15 cellular contexts compared by ENCODE assay signal in the genomic region with DNA sequence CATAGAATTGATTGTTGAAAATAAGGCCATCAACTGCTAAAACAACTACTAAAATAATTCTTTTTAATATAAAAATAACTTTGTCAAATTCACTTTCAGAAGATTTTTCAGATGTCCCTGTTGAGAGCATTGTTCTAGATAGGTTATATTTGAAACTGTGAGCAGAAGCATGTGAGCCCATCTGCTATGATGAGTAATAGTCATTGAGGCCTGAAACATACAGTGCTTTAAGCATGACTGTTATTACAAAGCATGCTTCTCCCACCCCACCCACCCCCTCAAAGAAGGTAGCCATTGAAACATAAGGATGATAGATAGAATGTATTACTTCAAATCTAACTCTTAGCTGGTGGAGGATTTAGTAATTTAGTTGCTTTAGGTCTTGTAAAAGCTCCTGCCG.
DNase-seq lines count a peak whose midpoint lies in the region; ATAC-seq and TF ChIP-seq lines count a peak whose summit lies in the region.
"Had no signal": no experiment of that assay in that cellular context is flagged by ENCODE, and none has a peak within 500 bp of the region (broad histone marks: within the 10 kb centered on the region; RNA-seq: fewer than 3 reads in every experiment).

No MANE protein-coding gene starts in this region.

- TF ChIP-seq POLR2A in transverse colon (IDR thresholded peaks at IDR 0.05): no peak

- no peak overlapping the region for H3K9ac ChIP-seq in adipocyte (ENCODE audit: low read length)

- in situ Hi-C loops in transverse colon (cut with MboI; ENCODE audit: low pct_ligation_motif_present in 1 of 4, low pct_unique_long_range_greater_than_20kb in 1 of 4, low sequenced_read_pairs in 3 of 4): no loop called here

- no peak for TF ChIP-seq EP300 in transverse colon (IDR thresholded peaks at IDR 0.05; ENCODE audit: low read depth)

- ATAC-seq in GM19023 (IDR thresholded peaks at IDR 0.05; ENCODE audit: unreplicated experiment): no peak
- ATAC-seq: left ventricle myocardium superior had no signal

- H3K27ac ChIP-seq in AG04450 (ENCODE audit: low read depth, low read length): peak overlapping the region; percentile 68
- no peak overlapping the region for H3K27ac ChIP-seq in transverse colon
- H3K27ac ChIP-seq: hepatocyte, VCaP had no signal

- WGBS in transverse colon (ENCODE audit: low coverage in 1 of 2), 2 donors: 78 to 86% methylated on average over 1 of the region's 1 CpG

- H3K4me3 ChIP-seq in AG04450 (ENCODE audit: low read depth, low read length): no peak overlapping the region
- H3K4me3 ChIP-seq in adipocyte (ENCODE audit: low read length): no peak overlapping the region
- H3K4me3 ChIP-seq in transverse colon: no peak overlapping the region
- H3K4me3 ChIP-seq: hepatocyte had no signal

- H3K9me3 ChIP-seq in AG04450 (ENCODE audit: control insufficient read depth, insufficient read depth, low read length) (no peaks in the 10 kb centered on the region), adipocyte (ENCODE audit: control insufficient read depth, low read length) (no peaks in the 10 kb centered on the region), transverse colon (no peaks in the 10 kb centered on the region)

- TF ChIP-seq CTCF in AG04450 (IDR thresholded peaks at IDR 0.05; ENCODE audit: low read depth, low read length) (no peak), transverse colon (IDR thresholded peaks at IDR 0.05) (no peak)

- DNase-seq in AG04450 (ENCODE audit: low read depth, low spot score) (peak; percentile 20), EL (peak; percentile 36), adipocyte (ENCODE audit: low read depth) (peak; percentile 71), glomerular visceral epithelial cell (ENCODE audit: extremely low spot score) (peak; percentile 37), transverse colon (no peak), NCI-H2227 (lab: John Stamatoyannopoulos, UW; ENCODE audit: unreplicated experiment) (no peak)
- DNase-seq in effector CD4-positive, alpha-beta T cell: no peak
- DNase-seq: activated CD8-positive, alpha-beta memory T cell treated with anti-CD3 and anti-CD28 coated beads, Interleukin-2, amount 50 U/mL, for 4 hours; left ventricle myocardium superior; NCI-H2029; NCI-H774; SIG-M5 had no signal

- POLR2A ChIA-PET in AG04450 (lab: Yijun Ruan, JAX): no interaction called here

- H3K36me3 ChIP-seq in adipocyte (ENCODE audit: control insufficient read depth, insufficient read depth, low read length, severe bottlenecking) (peaks cover 67% of the 10 kb centered on the region), transverse colon (peaks cover 0 to 46% (median 16%) of the 10 kb centered on the region in 4 donors)

- intact Hi-C loops in transverse colon (cut with DNase I; ENCODE audit: low total_unique reads): no loop called here

- CTCF ChIA-PET in AG04450 (lab: Charles Lee): interaction anchor here (0.7 kb wide), 1 partner anchor 19 kb away, joined by 3 read pairs; no protein-coding TSS in a partner anchor

- H3K27me3 ChIP-seq in AG04450 (ENCODE audit: control insufficient read depth, insufficient read depth, low read length): no peaks in the 10 kb centered on the region
- no peaks in the 10 kb centered on the region for H3K27me3 ChIP-seq in adipocyte (replicated peaks; ENCODE audit: control insufficient read depth, insufficient read depth, low read length)
- H3K27me3 ChIP-seq in transverse colon: no peaks in the 10 kb centered on the region
- H3K27me3 ChIP-seq: hepatocyte had no signal

- H3K4me1 ChIP-seq in adipocyte (ENCODE audit: control insufficient read depth, insufficient read depth, low read length) (peaks cover 5% of the 10 kb centered on the region), transverse colon (no peaks in the 10 kb centered on the region)

Comparison
In these comparisons a context has a peak if more than half of its experiments do, and no peak if none do; other contexts are left out.
1. DNase-seq: peak in AG04450 (single experiment), EL (single experiment), adipocyte (single experiment) and glomerular visceral epithelial cell (single experiment); none in effector CD4-positive, alpha-beta T cell (single experiment), transverse colon (single experiment) and NCI-H2227 (single experiment).